In genomic region chr6:144150673-144151009, GRCh38 we compare ENCODE assay signal across 8 cellular contexts. TPM values are rescaled to one million over a fixed set of nuclear protein-coding genes. Genes with fewer than 3 reads are reported as not detected.
DNase-seq lines count a peak whose midpoint lies in the region; TF ChIP-seq lines count a peak whose summit lies in the region.

No MANE protein-coding gene starts in this region.

- no peaks in the 10 kb centered on the region for H3K9me3 ChIP-seq in HUES6 (ENCODE audit: control insufficient read depth, insufficient read depth, low read depth, low read length)
- no peaks in the 10 kb centered on the region for H3K9me3 ChIP-seq in uterus

- H3K9ac ChIP-seq in HUES6 (ENCODE audit: low read length): peak overlapping the region; percentile 7

- H3K4me1 Mint-ChIP-seq in nephron progenitor cell: peaks cover 10% of the 10 kb centered on the region

- in situ Hi-C loops in GM13976 (cut with MboI; ENCODE audit: low sequenced_read_pairs, unreplicated experiment): no loop called here

- H3K4me3 Mint-ChIP-seq in nephron progenitor cell: peak overlapping the region; percentile 82

- TF ChIP-seq POLR2A in uterus (IDR thresholded peaks at IDR 0.05): no peak

- DNase-seq in GM13976 (ENCODE audit: low spot score) (peak; percentile 24), epithelial cell of proximal tubule (ENCODE audit: low read depth) (no peak), nephron progenitor cell (no peak), uterus (no peak), NCI-H2107 (lab: John Stamatoyannopoulos, UW) (no peak), DMS79 treated with DMSO at 0.1 percent for 48 hours (lab: John Stamatoyannopoulos, UW) (no peak)
- DNase-seq in activated CD4-positive, alpha-beta T cell treated with anti-CD3 and anti-CD28 coated beads for 48 hours: peak; percentile 64

- H3K36me3 Mint-ChIP-seq in nephron progenitor cell (ENCODE audit: low read depth): no peaks in the 10 kb centered on the region

- peaks cover 61% of the 10 kb centered on the region for H3K27me3 ChIP-seq in HUES6 (ENCODE audit: control insufficient read depth, insufficient read depth, low read length)
- H3K27me3 ChIP-seq in uterus: no peaks in the 10 kb centered on the region

- intact Hi-C loops in uterus (cut with DNase I; ENCODE audit: low total_unique reads): no loop called here

- no peaks in the 10 kb centered on the region for H3K36me3 ChIP-seq in HUES6 (ENCODE audit: control insufficient read depth, insufficient read depth, low read length)
- no peaks in the 10 kb centered on the region for H3K36me3 ChIP-seq in uterus

- no peaks in the 10 kb centered on the region for H3K9me3 Mint-ChIP-seq in nephron progenitor cell

- peak overlapping the region; percentile 93 for H3K4me3 ChIP-seq in HUES6 (ENCODE audit: low read depth, low read length)
- peak overlapping the region; percentile 62 for H3K4me3 ChIP-seq in epithelial cell of proximal tubule (ENCODE audit: low read depth, low read length)
- H3K4me3 ChIP-seq in uterus: peak overlapping the region; percentile 29 to 64

- H3K27ac ChIP-seq in HUES6 (ENCODE audit: low read depth, low read length): no peak overlapping the region
- peak overlapping the region; percentile 15 to 50 for H3K27ac ChIP-seq in uterus

- TF ChIP-seq CTCF in GM13976 (IDR thresholded peaks at IDR 0.05; ENCODE audit: borderline replicate concordance, control extremely low read depth, extremely low read depth, insufficient read depth, missing control alignments): no peak
- no peak for TF ChIP-seq CTCF in epithelial cell of proximal tubule (conservative IDR thresholded peaks at IDR 0.05; ENCODE audit: low read depth, low read length)
- peak; percentile 53 for TF ChIP-seq CTCF in nephron progenitor cell (IDR thresholded peaks at IDR 0.05)
- TF ChIP-seq CTCF in uterus (IDR thresholded peaks at IDR 0.05): no peak

- no peak overlapping the region for H3K27ac Mint-ChIP-seq in nephron progenitor cell

- peaks cover 84% of the 10 kb centered on the region for H3K27me3 Mint-ChIP-seq in nephron progenitor cell (ENCODE audit: low read depth, poor library complexity)

- H3K4me1 ChIP-seq in HUES6 (ENCODE audit: control insufficient read depth, insufficient read depth, low read length): peaks cover 6% of the 10 kb centered on the region; the same call in 1 of the 2 replicates
- H3K4me1 ChIP-seq in uterus: no peaks in the 10 kb centered on the region

RNA-seq across cellular contexts. Expression of gene STX11, which starts 0.3 kb away (rescaled TPM):
- total RNA-seq in epithelial cell of proximal tubule (0.22 and 0.52 TPM in 2 replicates), uterus (1 to 10 TPM in 2 of 4 donors, under 1 TPM in 2; 0.77 to 6.2 (median 1.9) TPM)

RNA-seq across cellular contexts. Expression of gene SF3B5, which starts 55.3 kb away (rescaled TPM):
- total RNA-seq in epithelial cell of proximal tubule (200 and 280 TPM in 2 replicates), uterus (100 to 1,000 TPM in 2 of 4 donors, 10 to 100 TPM in 2; 46.6 to 166 (median 97.2) TPM)

Comparison
In these comparisons a context has a peak if more than half of its experiments do, and no peak if none do; other contexts are left out.
1. DNase-seq: peak in GM13976 (single experiment) and activated CD4-positive, alpha-beta T cell treated with anti-CD3 and anti-CD28 coated beads for 48 hours (single experiment); none in epithelial cell of proximal tubule (single experiment), nephron progenitor cell (single experiment), uterus (0 of 2), NCI-H2107 (single experiment) and DMS79 treated with DMSO at 0.1 percent for 48 hours (single experiment).
2. Peak in every context shown above with its lines, with median percentiles within 50 percentile points of each other: H3K4me3 ChIP-seq.